In the genomic region with DNA sequence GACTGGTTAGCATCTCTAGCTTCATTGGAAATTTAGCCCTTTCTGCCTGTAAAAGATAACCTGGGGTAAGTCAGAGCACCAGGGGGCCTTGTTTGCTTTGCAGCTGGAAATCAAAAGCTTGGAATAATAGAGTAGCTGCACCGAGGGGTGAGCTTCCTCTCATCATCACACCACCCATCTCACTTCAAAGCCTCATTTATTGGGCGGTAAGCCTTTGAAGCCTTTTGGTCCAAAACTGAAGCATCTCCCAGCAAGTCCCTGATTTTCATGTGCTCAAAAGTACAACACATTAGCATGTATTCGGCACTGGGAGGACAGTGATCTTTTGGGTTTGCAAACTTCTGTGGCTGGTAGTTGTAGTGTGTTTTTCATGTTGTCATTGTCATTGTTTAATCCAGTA, we compare ENCODE assay signal across 26 cellular contexts.
"Had no signal": no experiment of that assay in that cellular context is flagged by ENCODE, and none has a peak within 500 bp of the region (broad histone marks: within the 10 kb centered on the region; RNA-seq: fewer than 3 reads in every experiment).

No MANE protein-coding gene starts in this region.

- H3K4me2 ChIP-seq: smooth muscle cell had no signal

- H3K27me3 ChIP-seq: left lung, ovary, thyroid gland, transverse colon, upper lobe of right lung had no signal

- H3K27ac ChIP-seq: left lung, lower lobe of right lung, prostate gland, thyroid gland, transverse colon, upper lobe of right lung had no signal

- H3K36me3 ChIP-seq: left lung, lower lobe of right lung, ovary, prostate gland, thyroid gland, transverse colon, upper lobe of right lung had no signal

- ATAC-seq: left colon; left lung; lower lobe of right lung; mucosa of descending colon; naive thymus-derived CD4-positive, alpha-beta T cell; natural killer cell treated with Interleukin-12 subunit alpha and Interleukin-12 subunit beta and Interleukin-15 and Interleukin-18, amount 100 ng/mL, for 72 hours; right cardiac atrium; stimulated activated memory B cell treated with anti-CD40 and anti-IgM and Interleukin-4, amounts not matched to agents 10 μg/mL and 1 μg/mL and 100 μg/mL, for 72 hours; stimulated activated naive CD8-positive, alpha-beta T cell treated with anti-CD3 and anti-CD28 coated beads, Interleukin-15, amount 100 ng/mL, for 72 hours; upper lobe of right lung had no signal

- DNase-seq: hippocampal formation; immature natural killer cell; kidney; left colon; left lung; lower lobe of right lung; midbrain; mucosa of descending colon; naive thymus-derived CD4-positive, alpha-beta T cell; ovary; retina; right cardiac atrium; stimulated activated CD4-positive, alpha-beta T cell treated with anti-CD3 and anti-CD28 coated beads, Interleukin-1b, Interleukin-23, amount 100 ng/mL, for 48 hours; stimulated activated CD4-positive, alpha-beta T cell treated with anti-CD3 and anti-CD28 coated beads, Interleukin-2, amount 100 ng/mL, for 48 hours; stimulated activated CD4-positive, alpha-beta T cell treated with anti-CD3 and anti-CD28 coated beads, Interleukin-4, amount 100 ng/mL, for 4 hours; stimulated activated CD8-positive, alpha-beta memory T cell treated with anti-CD3 and anti-CD28 coated beads, Interleukin-4, amount 100 ng/mL, for 48 hours; stimulated activated naive CD4-positive, alpha-beta T cell treated with Interleukin-2 at 50 U/mL for 16 hours; stimulated activated naive CD8-positive, alpha-beta T cell treated with anti-CD3 and anti-CD28 coated beads, Interleukin-15, amount 100 ng/mL, for 72 hours; substantia nigra; thyroid gland; transverse colon; upper lobe of right lung had no signal

- H3K4me1 ChIP-seq: left lung, prostate gland, transverse colon, upper lobe of right lung had no signal

- H3K4me3 ChIP-seq: left lung, lower lobe of right lung, mucosa of descending colon, ovary, prostate gland, smooth muscle cell, thyroid gland, transverse colon, upper lobe of right lung had no signal
